ENCODE assay signal across 24 cellular contexts in the genomic region with DNA sequence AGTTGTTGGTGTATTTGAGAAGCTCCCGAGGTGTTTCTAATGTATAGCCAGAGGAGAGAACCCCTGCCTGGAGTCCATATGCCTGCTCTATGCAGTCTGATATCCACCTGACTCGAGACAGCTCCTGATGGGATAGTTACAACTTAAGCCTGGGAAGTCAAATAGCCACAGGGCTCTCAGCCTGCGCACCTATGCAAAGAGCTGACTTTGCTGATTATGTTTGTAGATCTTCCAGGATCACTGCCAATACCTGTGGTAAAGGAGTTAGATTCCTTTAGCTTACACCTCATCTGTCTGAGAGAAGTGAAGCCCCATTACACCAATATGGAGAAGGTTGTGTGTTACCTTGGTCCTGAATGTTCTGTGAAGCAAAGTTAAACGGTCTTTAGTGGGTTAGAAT.
"Had no signal": no experiment of that assay in that cellular context is flagged by ENCODE, and none has a peak within 500 bp of the region (broad histone marks: within the 10 kb centered on the region; RNA-seq: fewer than 3 reads in every experiment).

No MANE protein-coding gene starts in this region.

- FAIRE-seq: endometrium, islet of Langerhans, keratinocyte had no signal

- H3K27ac ChIP-seq: colonic mucosa, epithelial cell of prostate, esophagus squamous epithelium, gastrocnemius medialis, heart right ventricle, left lung, lower lobe of right lung had no signal

- H3K27me3 ChIP-seq: colonic mucosa, esophagus squamous epithelium, gastrocnemius medialis, heart right ventricle, left lung had no signal

- H3K36me3 ChIP-seq: colonic mucosa, esophagus squamous epithelium, gastrocnemius medialis, heart right ventricle, left lung, lower lobe of right lung had no signal

- H3K4me1 ChIP-seq: colonic mucosa, esophagus squamous epithelium, gastrocnemius medialis had no signal

- H3K9me3 ChIP-seq: colonic mucosa, esophagus squamous epithelium, gastrocnemius medialis, heart right ventricle, left lung, lower lobe of right lung had no signal

- H3K4me3 ChIP-seq: colonic mucosa, esophagus squamous epithelium, gastrocnemius medialis, heart right ventricle, left lung, lower lobe of right lung, mucosa of descending colon had no signal

- DNase-seq: colonic mucosa; cortex of kidney; effector CD8-positive, alpha-beta T cell; effector memory CD8-positive, alpha-beta T cell; endodermal cell; erythroblast; esophagus squamous epithelium; foreskin fibroblast; foreskin melanocyte; gastrocnemius medialis; glutamatergic neuron; head of caudate nucleus; heart right ventricle; hippocampal formation; left cardiac atrium; left lung; left ventricle myocardium superior; lower lobe of right lung; mucosa of descending colon; naive B cell had no signal
